In the genomic region with DNA sequence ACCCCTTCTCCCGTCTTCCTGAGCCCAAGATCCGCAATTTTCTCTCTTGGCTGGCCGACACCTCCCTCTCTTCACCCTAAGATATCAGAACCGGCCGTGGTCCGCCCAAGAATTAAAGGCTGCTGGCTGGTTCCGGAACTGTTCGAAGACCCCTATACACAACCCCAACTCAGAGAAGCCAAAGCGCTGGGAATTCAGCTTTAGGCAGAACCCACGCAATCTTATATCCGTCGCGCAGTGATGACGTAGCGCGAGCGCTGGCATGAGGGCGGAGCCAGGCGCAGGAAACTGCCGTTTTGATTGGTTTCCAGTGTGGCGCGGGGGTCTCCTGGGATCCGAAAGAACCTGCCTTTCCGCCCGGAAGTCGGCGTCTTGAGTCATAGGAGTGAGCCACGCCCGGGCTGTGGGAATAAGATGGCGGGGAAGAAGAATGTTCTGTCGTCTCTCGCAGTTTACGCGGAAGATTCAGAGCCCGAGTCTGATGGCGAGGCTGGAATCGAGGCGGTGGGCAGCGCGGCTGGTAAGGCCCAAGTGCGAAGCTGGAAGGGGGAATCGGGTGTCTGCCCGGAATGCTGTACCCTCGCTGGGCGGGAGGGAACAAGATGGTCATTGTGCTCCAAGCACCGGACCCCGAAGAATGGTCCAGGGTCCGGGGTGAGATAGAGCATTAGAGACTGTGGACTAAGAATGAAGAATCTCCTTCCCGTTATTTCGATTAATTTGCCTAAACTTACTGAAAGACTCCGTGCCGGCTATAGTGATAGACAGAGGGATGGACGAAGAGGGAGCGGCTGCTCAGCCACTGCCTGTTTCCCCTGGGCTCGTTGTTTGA, we compare ENCODE assay signal across 8 cellular contexts. TPM values are rescaled to one million over a fixed set of nuclear protein-coding genes. Genes with fewer than 3 reads are reported as not detected.
DNase-seq lines count a peak whose midpoint lies in the region; ATAC-seq lines count a peak whose summit lies in the region.

RECQL5 (minus strand) TSS at position 196 of the 832 bp plus-strand sequence. CDS start 597 bp downstream, outside the sequence.
SAP30BP (plus strand) TSS at position 380 of the 832 bp plus-strand sequence; CDS start at position 415, 35 bp downstream.

- no peaks in the 10 kb centered on the region for H3K27me3 ChIP-seq in BLaER1 treated with 17β-estradiol and CSF1 and Interleukin-3, amounts not matched to agents 10 nM and 100 nM

- intact Hi-C loops in left colon (cut with DNase I, micrococcal nuclease), result no loop called here

- peaks cover 0 to 46% (median 18%) of the 10 kb centered on the region in 11 experiments; a peak in 15 of 22 replicates for H4K20me1 ChIP-seq in BLaER1 treated with 17β-estradiol and CSF1 and Interleukin-3, amounts not matched to agents 10 nM and 100 nM

- ATAC-seq in GM19351 (IDR thresholded peaks at IDR 0.05; ENCODE audit: unreplicated experiment) (peak; percentile 71), HG03521 (IDR thresholded peaks at IDR 0.05; ENCODE audit: unreplicated experiment) (peak; percentile 84), left colon (peak; percentile 100)

- peaks cover 47 to 62% (median 52%) of the 10 kb centered on the region in 11 experiments for H3K36me3 ChIP-seq in BLaER1 treated with 17β-estradiol and CSF1 and Interleukin-3, amounts not matched to agents 10 nM and 100 nM

- DNase-seq in NCI-H748 treated with DMSO at 0.1 percent for 48 hours (lab: John Stamatoyannopoulos, UW), result peak; percentile 86
- DNase-seq in activated CD4-positive, alpha-beta T cell treated with anti-CD3 and anti-CD28 coated beads, Interleukin-2, amount 50 U/mL, for 1 hour, result peak; percentile 99
- DNase-seq in cortex of kidney (lab: John Stamatoyannopoulos, UW), result peak; percentile 36
- DNase-seq in left colon, result peak; percentile 98 to 99
- peak; percentile 98 for DNase-seq in stimulated activated CD4-positive, alpha-beta T cell treated with anti-CD3 and anti-CD28 coated beads, Interleukin-1b, Interleukin-23, amount 100 ng/mL, for 48 hours

- no peaks in the 10 kb centered on the region for H3K9me3 ChIP-seq in BLaER1 treated with 17β-estradiol and CSF1 and Interleukin-3, amounts not matched to agents 10 nM and 100 nM (replicated peaks in 1 of 11)

- H3K27ac ChIP-seq in BLaER1 treated with 17β-estradiol and CSF1 and Interleukin-3, amounts not matched to agents 10 nM and 100 nM, result peak within 1 kb of the TSS; percentile 66 to 91 (median 88)

- peak within 1 kb of the TSS; percentile 77 to 97 (median 92) for H3K4me3 ChIP-seq in BLaER1 treated with 17β-estradiol and CSF1 and Interleukin-3, amounts not matched to agents 10 nM and 100 nM

- H3K4me1 ChIP-seq in BLaER1 treated with 17β-estradiol and CSF1 and Interleukin-3, amounts not matched to agents 10 nM and 100 nM, result peaks cover 22 to 40% (median 36%) of the 10 kb centered on the region in 10 experiments

- H3K9ac ChIP-seq in BLaER1 treated with 17β-estradiol and CSF1 and Interleukin-3, amounts not matched to agents 10 nM and 100 nM, result peak within 1 kb of the TSS; percentile 86 to 94 (median 91)

- H3K4me2 ChIP-seq in BLaER1 treated with 17β-estradiol and CSF1 and Interleukin-3, amounts not matched to agents 10 nM and 100 nM, result peak within 1 kb of the TSS; percentile 86 to 99 (median 92)

RNA-seq across cellular contexts. Expression of gene RECQL5, which starts in this region (rescaled TPM):
- 10 to 100 TPM; 23.2 to 27.0 TPM for total RNA-seq in left colon

RNA-seq across cellular contexts. Expression of gene SAP30BP, which starts in this region (rescaled TPM):
- 10 to 100 TPM; 72.1 to 72.5 TPM for total RNA-seq in left colon

Comparison
In these comparisons a context has a peak if more than half of its experiments do, and no peak if none do; other contexts are left out.
1. Peak in every context shown above with its lines: DNase-seq, ATAC-seq, H3K4me3 ChIP-seq and H3K27ac ChIP-seq.
2. DNase-seq: peak in every context shown above with its lines; median percentile 99 in activated CD4-positive, alpha-beta T cell treated with anti-CD3 and anti-CD28 coated beads, Interleukin-2, amount 50 U/mL, for 1 hour; 98 in left colon; 98 in stimulated activated CD4-positive, alpha-beta T cell treated with anti-CD3 and anti-CD28 coated beads, Interleukin-1b, Interleukin-23, amount 100 ng/mL, for 48 hours; 86 in NCI-H748 treated with DMSO at 0.1 percent for 48 hours; 36 in cortex of kidney.